Comparison of ENCODE assay signal across 13 cellular contexts in genomic region chr6:89566930-89567634, GRCh38.
DNase-seq lines count a peak whose midpoint lies in the region; ATAC-seq and TF ChIP-seq lines count a peak whose summit lies in the region.
"Had no signal": no experiment of that assay in that cellular context is flagged by ENCODE, and none has a peak within 500 bp of the region (broad histone marks: within the 10 kb centered on the region; RNA-seq: fewer than 3 reads in every experiment).

No MANE protein-coding gene starts in this region.

- H3K36me3 ChIP-seq in upper lobe of right lung: no peaks in the 10 kb centered on the region
- no peaks in the 10 kb centered on the region for H3K36me3 ChIP-seq in naive thymus-derived CD4-positive, alpha-beta T cell (ENCODE audit: control insufficient read depth in 2 of 3, insufficient read depth in 3 of 3, low read length in 3 of 3)
- H3K36me3 ChIP-seq: Peyer's patch had no signal

- H3K27ac Mint-ChIP-seq in naive thymus-derived CD4-positive, alpha-beta T cell: no peak overlapping the region
- H3K27ac Mint-ChIP-seq: activated naive CD8-positive, alpha-beta T cell treated with anti-CD3 and anti-CD28 coated beads for 36 hours had no signal

- no peaks in the 10 kb centered on the region for H3K9me3 Mint-ChIP-seq in naive thymus-derived CD4-positive, alpha-beta T cell
- H3K9me3 Mint-ChIP-seq: activated naive CD8-positive, alpha-beta T cell treated with anti-CD3 and anti-CD28 coated beads for 36 hours; central memory CD8-positive, alpha-beta T cell had no signal

- peak; percentile 37 for DNase-seq in NCI-H2107 (lab: John Stamatoyannopoulos, UW)
- no peak for DNase-seq in NCI-H2107 treated with DMSO at 0.1 percent for 48 hours (lab: John Stamatoyannopoulos, UW; ENCODE audit: unreplicated experiment)
- peak; percentile 14 for DNase-seq in astrocyte of the spinal cord (ENCODE audit: low read depth, low spot score)
- peak; percentile 21 for DNase-seq in medulla oblongata (ENCODE audit: extremely low spot score)
- DNase-seq in upper lobe of right lung: no peak
- DNase-seq in activated CD4-positive, CD25-positive, alpha-beta regulatory T cell (lab: John Stamatoyannopoulos, UW): no peak
- no peak for DNase-seq in naive thymus-derived CD4-positive, alpha-beta T cell
- DNase-seq in DMS 273 treated with DMSO at 0.1 percent for 48 hours (lab: John Stamatoyannopoulos, UW): no peak
- DNase-seq: activated naive CD8-positive, alpha-beta T cell treated with anti-CD3 and anti-CD28 coated beads for 36 hours; Peyer's patch; stimulated activated CD4-positive, alpha-beta T cell treated with anti-CD3 and anti-CD28 coated beads, Interleukin-12 subunit alpha, Interleukin-12 subunit beta, amount 100 ng/mL, for 4 hours; stimulated activated naive CD4-positive, alpha-beta T cell had no signal

- no peak overlapping the region for H3K27ac ChIP-seq in upper lobe of right lung
- H3K27ac ChIP-seq in naive thymus-derived CD4-positive, alpha-beta T cell (ENCODE audit: low read depth, low read length): no peak overlapping the region
- H3K27ac ChIP-seq: Peyer's patch had no signal

- H3K27me3 Mint-ChIP-seq in naive thymus-derived CD4-positive, alpha-beta T cell: peaks cover 0 to 25% (median 0%) of the 10 kb centered on the region in 5 donors
- H3K27me3 Mint-ChIP-seq: activated naive CD8-positive, alpha-beta T cell treated with anti-CD3 and anti-CD28 coated beads for 36 hours; central memory CD8-positive, alpha-beta T cell had no signal

- H3K36me3 Mint-ChIP-seq in naive thymus-derived CD4-positive, alpha-beta T cell: no peaks in the 10 kb centered on the region
- H3K36me3 Mint-ChIP-seq: activated naive CD8-positive, alpha-beta T cell treated with anti-CD3 and anti-CD28 coated beads for 36 hours had no signal

- no peaks in the 10 kb centered on the region for H3K27me3 ChIP-seq in upper lobe of right lung
- no peaks in the 10 kb centered on the region for H3K27me3 ChIP-seq in naive thymus-derived CD4-positive, alpha-beta T cell (ENCODE audit: control insufficient read depth in 2 of 2, insufficient read depth in 2 of 2, low read length in 2 of 2)
- H3K27me3 ChIP-seq: Peyer's patch had no signal

- peak; percentile 7 for ATAC-seq in upper lobe of right lung
- ATAC-seq in naive thymus-derived CD4-positive, alpha-beta T cell: no peak

- CTCF ChIA-PET in naive thymus-derived CD4-positive, alpha-beta T cell (lab: Charles Lee): no interaction called here

- intact Hi-C loops in upper lobe of right lung (cut with DNase I): no loop called here
- intact Hi-C loops in naive thymus-derived CD4-positive, alpha-beta T cell (cut with micrococcal nuclease): no loop called here

- TF ChIP-seq CTCF in astrocyte of the spinal cord (IDR thresholded peaks at IDR 0.05; ENCODE audit: low read depth, low read length): no peak
- no peak for TF ChIP-seq CTCF in upper lobe of right lung (IDR thresholded peaks at IDR 0.05)

- no peak overlapping the region for H3K4me3 Mint-ChIP-seq in naive thymus-derived CD4-positive, alpha-beta T cell
- H3K4me3 Mint-ChIP-seq: activated naive CD8-positive, alpha-beta T cell treated with anti-CD3 and anti-CD28 coated beads for 36 hours; central memory CD8-positive, alpha-beta T cell had no signal

- in situ Hi-C loops in astrocyte of the spinal cord (cut with HindIII; ENCODE audit: low sequenced_read_pairs): no loop called here

- H3K9me3 ChIP-seq in upper lobe of right lung: no peaks in the 10 kb centered on the region
- H3K9me3 ChIP-seq in naive thymus-derived CD4-positive, alpha-beta T cell (ENCODE audit: control insufficient read depth in 2 of 3, low read length in 3 of 3): no peaks in the 10 kb centered on the region
- H3K9me3 ChIP-seq: Peyer's patch had no signal

- H3K4me1 ChIP-seq in upper lobe of right lung: no peaks in the 10 kb centered on the region
- no peaks in the 10 kb centered on the region for H3K4me1 ChIP-seq in naive thymus-derived CD4-positive, alpha-beta T cell (ENCODE audit: control insufficient read depth in 2 of 2, insufficient read depth in 2 of 2, low read length in 2 of 2)
- H3K4me1 ChIP-seq: Peyer's patch had no signal

- no peaks in the 10 kb centered on the region for H3K4me1 Mint-ChIP-seq in naive thymus-derived CD4-positive, alpha-beta T cell
- H3K4me1 Mint-ChIP-seq: activated naive CD8-positive, alpha-beta T cell treated with anti-CD3 and anti-CD28 coated beads for 36 hours; central memory CD8-positive, alpha-beta T cell had no signal

- POLR2A ChIA-PET in naive thymus-derived CD4-positive, alpha-beta T cell (lab: Charles Lee): no interaction called here

- H3K4me3 ChIP-seq in astrocyte of the spinal cord (ENCODE audit: low read depth, low read length) (no peak overlapping the region), upper lobe of right lung (no peak overlapping the region)
- no peak overlapping the region for H3K4me3 ChIP-seq in naive thymus-derived CD4-positive, alpha-beta T cell (ENCODE audit: low read length)
- H3K4me3 ChIP-seq: Peyer's patch had no signal

Comparison
In these comparisons a context has a peak if more than half of its experiments do, and no peak if none do; other contexts are left out.
1. DNase-seq: peak in NCI-H2107 (single experiment), astrocyte of the spinal cord (single experiment) and medulla oblongata (single experiment); none in NCI-H2107 treated with DMSO at 0.1 percent for 48 hours (single experiment), upper lobe of right lung (single experiment), activated CD4-positive, CD25-positive, alpha-beta regulatory T cell (0 of 4), naive thymus-derived CD4-positive, alpha-beta T cell (0 of 9) and DMS 273 treated with DMSO at 0.1 percent for 48 hours (single experiment).